Comparison of ENCODE assay signal across 1 cellular context in genomic region chr17:62109378-62109902, GRCh38.
A peak's percentile ranks its signal among the peaks of the same experiment; 100 is the strongest.
TF ChIP-seq lines count a peak whose summit lies in the region.

No MANE protein-coding gene starts in this region.

TF ChIP-seq in H1, 55 proteins besides CTCF, POLR2A, EP300 and RAD21 (continued from another document):
- 0 out of 2 replicates have a peak, but pooled peaks have one; percentile 36 for TF ChIP-seq CHD2 (IDR thresholded peaks at IDR 0.05; ENCODE audit: low read length)
- no peak for TF ChIP-seq SRF (IDR thresholded peaks at IDR 0.05; ENCODE audit: low read depth, low read length)
- peak in 1 of 2 experiments; percentile 60; a peak in 1 of 4 replicates for TF ChIP-seq SIN3A (conservative IDR thresholded peaks at IDR 0.05 in 1 of 2, IDR thresholded peaks at IDR 0.05 in 1 of 2; ENCODE audit: low read depth in 1 of 2, low read length in 2 of 2)
